In genomic region chr5:132369471-132370240, GRCh38 we compare ENCODE assay signal across 9 cellular contexts. TPM values are rescaled to one million over a fixed set of nuclear protein-coding genes. Genes with fewer than 3 reads are reported as not detected.
DNase-seq lines count a peak whose midpoint lies in the region; ATAC-seq and TF ChIP-seq lines count a peak whose summit lies in the region.
"Had no signal": no experiment of that assay in that cellular context is flagged by ENCODE, and none has a peak within 500 bp of the region (broad histone marks: within the 10 kb centered on the region; RNA-seq: fewer than 3 reads in every experiment).

Gene SLC22A5, plus strand, starts transcription at chr5:132369710. Its CDS starts 263 bp downstream, at chr5:132369973.

- H3K27ac Mint-ChIP-seq in chondrocyte (ENCODE audit: unreplicated experiment) = peak within 1 kb of the TSS; percentile 63

- H3K9me3 Mint-ChIP-seq in chondrocyte (ENCODE audit: low read depth) = no peaks in the 10 kb centered on the region

- H3K27me3 Mint-ChIP-seq in chondrocyte (ENCODE audit: low read depth) = no peaks in the 10 kb centered on the region

- no peaks in the 10 kb centered on the region for H3K36me3 Mint-ChIP-seq in chondrocyte (ENCODE audit: low read depth)

- peak; percentile 60 to 70 for DNase-seq in NCI-H2081 (lab: John Stamatoyannopoulos, UW)
- DNase-seq in NCI-H2081 treated with DMSO at 0.1 percent for 48 hours (lab: John Stamatoyannopoulos, UW) = no peak
- peak; percentile 21 to 53 for DNase-seq in NCI-H1930 (lab: John Stamatoyannopoulos, UW)
- DNase-seq in activated CD4-positive, alpha-beta T cell treated with anti-CD3 and anti-CD28 coated beads for 1 hour = peak; percentile 58
- DNase-seq in chondrocyte (ENCODE audit: low spot score) = peak; percentile 75
- DNase-seq in left lobe of liver (ENCODE audit: low spot score) = peak; percentile 90
- DNase-seq in stimulated activated CD4-positive, alpha-beta T cell treated with anti-CD3 and anti-CD28 coated beads, Interleukin-2, amount 100 ng/mL, for 48 hours = peak; percentile 62 to 72
- DNase-seq: DND-41 had no signal

- peak; percentile 20 for TF ChIP-seq CTCF in chondrocyte (IDR thresholded peaks at IDR 0.05)

- peaks cover 37% of the 10 kb centered on the region for H3K4me1 Mint-ChIP-seq in chondrocyte (ENCODE audit: low read depth)

- peak within 1 kb of the TSS; percentile 78 for H3K4me3 Mint-ChIP-seq in chondrocyte (ENCODE audit: unreplicated experiment)

- ATAC-seq in HG02798 (IDR thresholded peaks at IDR 0.05; ENCODE audit: poor library complexity, unreplicated experiment) = peak; percentile 93
- ATAC-seq in left lobe of liver = peak; percentile 91

RNA-seq across cellular contexts. Expression of gene SLC22A5, which starts in this region (rescaled TPM):
- 6.1 to 7.1 TPM (median 6.6 TPM) in 3 replicates for total RNA-seq in chondrocyte
- total RNA-seq in left lobe of liver = 8.8 TPM
